Comparison of ENCODE assay signal across 11 cellular contexts in the genomic region with DNA sequence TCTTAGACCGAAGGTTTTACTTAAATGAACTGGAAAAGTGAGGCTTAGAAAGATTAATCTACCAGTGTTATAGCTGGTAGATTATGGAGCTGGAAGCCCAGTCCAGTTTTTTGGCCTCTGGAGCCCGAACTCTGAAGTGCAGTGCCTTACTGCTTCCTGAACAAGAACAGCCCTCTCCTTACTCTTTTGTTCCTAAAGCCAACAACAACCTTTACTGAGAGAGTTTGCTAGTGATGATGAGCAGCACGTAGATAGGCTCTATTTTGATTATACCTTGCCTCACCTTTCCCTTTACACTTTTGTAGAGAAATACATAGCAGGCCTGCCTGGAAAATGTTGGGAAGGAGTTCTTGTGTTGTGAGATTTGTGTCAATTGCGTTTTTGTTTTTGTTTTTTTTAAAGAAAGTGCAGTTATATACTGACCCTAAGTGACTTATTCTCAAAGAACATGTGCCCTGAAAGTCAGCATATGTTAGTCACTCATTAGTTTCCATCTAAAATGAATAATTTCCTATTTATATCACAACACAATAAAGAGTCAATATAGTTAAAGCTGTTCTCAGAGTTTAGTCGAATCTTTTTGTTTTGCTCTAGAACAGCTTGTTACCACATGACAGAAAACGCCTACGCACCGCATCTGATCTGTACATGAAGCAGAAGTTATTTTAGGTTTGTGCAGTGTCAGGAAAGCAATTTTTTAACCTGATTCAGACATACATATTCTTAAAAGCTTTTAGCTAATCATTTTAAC. TPM values are rescaled to one million over a fixed set of nuclear protein-coding genes. Genes with fewer than 3 reads are reported as not detected.
DNase-seq lines count a peak whose midpoint lies in the region; ATAC-seq and TF ChIP-seq lines count a peak whose summit lies in the region.
"Had no signal": no experiment of that assay in that cellular context is flagged by ENCODE, and none has a peak within 500 bp of the region (broad histone marks: within the 10 kb centered on the region; RNA-seq: fewer than 3 reads in every experiment).

No MANE protein-coding gene starts in this region.

- H3K36me3 Mint-ChIP-seq in naive thymus-derived CD8-positive, alpha-beta T cell, result peaks cover 0 to 23% (median 18%) of the 10 kb centered on the region in 3 donors

- H3K4me1 Mint-ChIP-seq in naive thymus-derived CD8-positive, alpha-beta T cell, result peaks cover 23 to 56% (median 41%) of the 10 kb centered on the region in 4 donors
- H3K4me1 Mint-ChIP-seq in stimulated activated naive CD8-positive, alpha-beta T cell treated with anti-CD3 and anti-CD28 coated beads, Interleukin-15, amount 100 ng/mL, for 72 hours, result peaks cover 42% of the 10 kb centered on the region

- H3K9me3 Mint-ChIP-seq in naive thymus-derived CD8-positive, alpha-beta T cell, result no peaks in the 10 kb centered on the region
- no peaks in the 10 kb centered on the region for H3K9me3 Mint-ChIP-seq in stimulated activated naive CD8-positive, alpha-beta T cell treated with anti-CD3 and anti-CD28 coated beads, Interleukin-15, amount 100 ng/mL, for 72 hours

- POLR2A ChIA-PET in naive thymus-derived CD8-positive, alpha-beta T cell (lab: Charles Lee), result interaction anchor here (0.6 to 3.1 kb wide), 4 partner anchors 12 to 48 kb away, joined by 4 to 14 read pairs (median 10); a partner anchor contains a TSS

- H3K4me3 Mint-ChIP-seq in naive thymus-derived CD8-positive, alpha-beta T cell, result peak overlapping the region; percentile 20 to 73 (median 59)
- H3K4me3 Mint-ChIP-seq in stimulated activated naive CD8-positive, alpha-beta T cell treated with anti-CD3 and anti-CD28 coated beads, Interleukin-15, amount 100 ng/mL, for 72 hours, result peak overlapping the region in 1 of 2 donors; percentile 51

- H3K27ac Mint-ChIP-seq in naive thymus-derived CD8-positive, alpha-beta T cell, result peak overlapping the region in 9 of 10 donors; percentile 38 to 90 (median 85)
- peak overlapping the region; percentile 14 to 47 for H3K27ac Mint-ChIP-seq in stimulated activated naive CD8-positive, alpha-beta T cell treated with anti-CD3 and anti-CD28 coated beads, Interleukin-15, amount 100 ng/mL, for 72 hours

- DNase-seq in activated effector memory CD4-positive, alpha-beta T cell treated with anti-CD3 and anti-CD28 coated beads, Interleukin-2, amount 50 U/mL, for 16 hours, result peak; percentile 76
- no peak for DNase-seq in activated effector memory CD4-positive, alpha-beta T cell treated with Interleukin-2 at 50 U/mL for 16 hours
- DNase-seq in amniotic epithelial cell (ENCODE audit: low read depth) (peak; percentile 26), GM20000 (ENCODE audit: low spot score) (no peak)
- peak in 9 of 10 donors; percentile 15 to 77 (median 47) for DNase-seq in naive thymus-derived CD8-positive, alpha-beta T cell
- DNase-seq in stimulated activated naive CD8-positive, alpha-beta T cell treated with anti-CD3 and anti-CD28 coated beads, Interleukin-15, amount 100 ng/mL, for 72 hours, result peak in 1 of 2 donors; percentile 20

- peak; percentile 93 for ATAC-seq in naive thymus-derived CD8-positive, alpha-beta T cell
- peak; percentile 59 for ATAC-seq in stimulated activated naive CD8-positive, alpha-beta T cell treated with anti-CD3 and anti-CD28 coated beads, Interleukin-15, amount 100 ng/mL, for 72 hours
- no peak for ATAC-seq in GM19351 (IDR thresholded peaks at IDR 0.05; ENCODE audit: unreplicated experiment)
- ATAC-seq in HG02870 (IDR thresholded peaks at IDR 0.05; ENCODE audit: unreplicated experiment), result no peak

- no peak for TF ChIP-seq CTCF in GM20000 (IDR thresholded peaks at IDR 0.05; ENCODE audit: extremely low read depth, missing control alignments)

- no peaks in the 10 kb centered on the region for H3K27me3 Mint-ChIP-seq in naive thymus-derived CD8-positive, alpha-beta T cell
- no peaks in the 10 kb centered on the region for H3K27me3 Mint-ChIP-seq in stimulated activated naive CD8-positive, alpha-beta T cell treated with anti-CD3 and anti-CD28 coated beads, Interleukin-15, amount 100 ng/mL, for 72 hours

RNA-seq across cellular contexts. Expression of a gene that starts 33.0 kb away (rescaled TPM):
- total RNA-seq in naive thymus-derived CD8-positive, alpha-beta T cell, result 10 to 100 TPM; 71.4 to 78.0 TPM
- 10 to 100 TPM; 76.9 to 91.6 (median 90.9) TPM for polyA plus RNA-seq in naive thymus-derived CD8-positive, alpha-beta T cell

RNA-seq across cellular contexts. Expression of a gene that starts 46.9 kb away (rescaled TPM):
- not detected for total RNA-seq in naive thymus-derived CD8-positive, alpha-beta T cell
- polyA plus RNA-seq in naive thymus-derived CD8-positive, alpha-beta T cell, result not detected
- total RNA-seq: right lobe of liver, vagina had no signal
- polyA plus RNA-seq: AG04450 had no signal

RNA-seq across cellular contexts. Expression of a gene that starts 53.8 kb away (rescaled TPM):
- total RNA-seq in naive thymus-derived CD8-positive, alpha-beta T cell, result not detected
- not detected for polyA plus RNA-seq in naive thymus-derived CD8-positive, alpha-beta T cell

Comparison
In these comparisons a context has a peak if more than half of its experiments do, and no peak if none do; other contexts are left out.
1. DNase-seq: peak in activated effector memory CD4-positive, alpha-beta T cell treated with anti-CD3 and anti-CD28 coated beads, Interleukin-2, amount 50 U/mL, for 16 hours (single experiment), amniotic epithelial cell (single experiment) and naive thymus-derived CD8-positive, alpha-beta T cell (9 of 10); none in activated effector memory CD4-positive, alpha-beta T cell treated with Interleukin-2 at 50 U/mL for 16 hours (single experiment) and GM20000 (single experiment).
2. ATAC-seq: peak in naive thymus-derived CD8-positive, alpha-beta T cell (2 of 2) and stimulated activated naive CD8-positive, alpha-beta T cell treated with anti-CD3 and anti-CD28 coated beads, Interleukin-15, amount 100 ng/mL, for 72 hours (single experiment); none in GM19351 (single experiment) and HG02870 (single experiment).